Comparison of ENCODE assay signal across 1 cellular context in the genomic region with DNA sequence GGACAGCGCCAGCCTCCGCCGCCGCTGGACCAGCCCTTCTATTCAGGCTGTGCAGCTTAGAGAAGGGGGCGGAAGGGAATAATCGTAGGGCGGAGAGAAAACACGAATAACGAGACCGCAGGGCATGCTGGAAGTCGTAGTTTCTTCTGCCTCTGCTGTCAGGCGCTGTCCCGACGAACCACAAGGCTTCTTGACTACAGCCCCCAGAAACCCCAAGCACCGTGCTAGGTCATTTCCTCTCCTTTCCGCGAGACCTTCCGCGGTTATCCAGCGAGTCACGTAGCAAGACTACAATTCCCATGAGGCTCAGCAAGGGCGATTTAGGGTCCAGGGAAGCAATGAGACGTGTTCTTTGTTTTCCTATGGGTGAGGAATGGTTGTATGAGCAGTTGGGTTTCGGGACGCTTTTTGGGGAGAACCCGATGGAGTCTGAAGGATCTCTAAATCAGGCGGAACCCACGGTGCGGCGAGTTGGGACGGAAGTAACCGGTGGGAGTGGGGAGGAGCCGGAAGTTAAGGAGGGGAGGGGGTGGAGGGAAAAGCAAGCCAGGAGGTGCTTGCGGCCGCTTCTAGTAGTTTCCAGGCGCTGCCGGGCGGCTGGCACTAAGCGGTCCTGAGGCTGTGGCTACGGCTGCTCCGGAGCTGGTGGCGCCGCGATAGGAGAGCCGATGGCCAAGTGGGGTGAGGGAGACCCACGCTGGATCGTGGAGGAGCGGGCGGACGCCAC.
TF ChIP-seq lines count a peak whose summit lies in the region.

A gene (plus strand): TSS at position 572 of the 727 bp plus-strand sequence. CDS start 97 bp downstream, at position 669.
A gene (minus strand): TSS at position 80 of the 727 bp plus-strand sequence. CDS start 3,499 bp downstream, outside the sequence.

TF ChIP-seq in WTC11, 78 proteins besides CTCF, POLR2A, EP300 and RAD21 (continued from another document):
- TF ChIP-seq, protein P1, sequence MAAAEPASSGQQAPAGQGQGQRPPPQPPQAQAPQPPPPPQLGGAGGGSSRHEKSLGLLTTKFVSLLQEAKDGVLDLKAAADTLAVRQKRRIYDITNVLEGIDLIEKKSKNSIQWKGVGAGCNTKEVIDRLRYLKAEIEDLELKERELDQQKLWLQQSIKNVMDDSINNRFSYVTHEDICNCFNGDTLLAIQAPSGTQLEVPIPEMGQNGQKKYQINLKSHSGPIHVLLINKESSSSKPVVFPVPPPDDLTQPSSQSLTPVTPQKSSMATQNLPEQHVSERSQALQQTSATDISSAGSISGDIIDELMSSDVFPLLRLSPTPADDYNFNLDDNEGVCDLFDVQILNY (CRISPR knock-in tag; IDR thresholded peaks at IDR 0.05), result no peak
- TF ChIP-seq ZNF671 (CRISPR knock-in tag; IDR thresholded peaks at IDR 0.05) (no peak), RELA (CRISPR knock-in tag; IDR thresholded peaks at IDR 0.05; ENCODE audit: borderline replicate concordance) (no peak), GTF2I (CRISPR knock-in tag; conservative IDR thresholded peaks at IDR 0.05) (no peak), ZNF423 (CRISPR knock-in tag; IDR thresholded peaks at IDR 0.05) (no peak)
